Comparison of ENCODE assay signal across 19 cellular contexts in the genomic region with DNA sequence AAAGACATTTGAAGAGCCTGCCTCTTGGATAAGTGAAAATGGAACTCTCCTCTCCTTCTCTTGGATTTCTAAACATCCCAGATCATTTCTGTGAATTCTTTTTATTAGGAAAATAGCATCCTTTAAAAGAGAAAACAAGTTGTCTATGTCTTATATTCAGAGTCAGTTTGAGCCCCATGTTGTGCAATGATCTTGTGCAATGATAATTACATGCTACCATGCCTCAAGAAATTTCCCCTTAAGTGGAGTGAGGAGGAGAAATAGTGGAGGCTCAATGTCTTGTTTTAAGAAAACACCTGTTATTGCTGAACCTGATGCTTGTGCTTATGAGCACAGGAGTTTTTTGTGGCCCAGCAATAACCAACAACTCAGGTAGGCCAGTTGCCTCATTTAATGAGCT.
"Had no signal": no experiment of that assay in that cellular context is flagged by ENCODE, and none has a peak within 500 bp of the region (broad histone marks: within the 10 kb centered on the region; RNA-seq: fewer than 3 reads in every experiment).

No MANE protein-coding gene starts in this region.

- H3K4me3 ChIP-seq: coronary artery, gastroesophageal sphincter, psoas muscle, sigmoid colon, testis had no signal

- H3K27me3 ChIP-seq: gastroesophageal sphincter, sigmoid colon, testis had no signal

- H3K27me3 Mint-ChIP-seq: activated naive CD8-positive, alpha-beta T cell treated with anti-CD3 and anti-CD28 coated beads, Interleukin-2, amount 10 ng/mL, durations not matched to agents 7 days and 5 days had no signal

- DNase-seq: activated CD4-positive, alpha-beta memory T cell treated with anti-CD3 and anti-CD28 coated beads, Interleukin-2, amount 10 ng/mL, durations not matched to agents 7 days and 5 days; activated gamma-delta T cell; activated naive CD8-positive, alpha-beta T cell treated with anti-CD3 and anti-CD28 coated beads, Interleukin-2, amount 10 ng/mL, durations not matched to agents 7 days and 5 days; activated T-cell treated with anti-CD3 and anti-CD28 coated beads, Interleukin-2, amount 50 U/mL, for 48 hours; caudate nucleus; effector CD4-positive, alpha-beta T cell; kidney; left ventricle myocardium superior; mesendoderm; psoas muscle; sigmoid colon; stimulated activated CD4-positive, alpha-beta T cell treated with anti-CD3 and anti-CD28 coated beads, Interleukin-4, amount 100 ng/mL, for 24 hours; T1000; testis had no signal

- H3K4me1 Mint-ChIP-seq: activated CD4-positive, alpha-beta memory T cell treated with anti-CD3 and anti-CD28 coated beads, Interleukin-2, amount 10 ng/mL, durations not matched to agents 7 days and 5 days; activated naive CD8-positive, alpha-beta T cell treated with anti-CD3 and anti-CD28 coated beads, Interleukin-2, amount 10 ng/mL, durations not matched to agents 7 days and 5 days; nephron had no signal

- H3K36me3 ChIP-seq: gastroesophageal sphincter, sigmoid colon had no signal

- H3K27ac Mint-ChIP-seq: activated CD4-positive, alpha-beta memory T cell treated with anti-CD3 and anti-CD28 coated beads, Interleukin-2, amount 10 ng/mL, durations not matched to agents 7 days and 5 days; activated naive CD8-positive, alpha-beta T cell treated with anti-CD3 and anti-CD28 coated beads, Interleukin-2, amount 10 ng/mL, durations not matched to agents 7 days and 5 days; nephron; stimulated activated naive CD8-positive, alpha-beta T cell treated with anti-CD3 and anti-CD28 coated beads, Interleukin-15, Interleukin-2, amounts not matched to agents 100 ng/mL and 50 ng/mL, for 24 hours had no signal

- H3K4me1 ChIP-seq: gastroesophageal sphincter, psoas muscle, sigmoid colon, testis had no signal

- H3K36me3 Mint-ChIP-seq: activated naive CD8-positive, alpha-beta T cell treated with anti-CD3 and anti-CD28 coated beads, Interleukin-2, amount 10 ng/mL, durations not matched to agents 7 days and 5 days had no signal

- ATAC-seq: gastroesophageal sphincter, left ventricle myocardium superior, psoas muscle had no signal

- H3K27ac ChIP-seq: coronary artery, gastroesophageal sphincter, psoas muscle, sigmoid colon, testis, VCaP had no signal

- H3K4me3 Mint-ChIP-seq: activated CD4-positive, alpha-beta memory T cell treated with anti-CD3 and anti-CD28 coated beads, Interleukin-2, amount 10 ng/mL, durations not matched to agents 7 days and 5 days; activated naive CD8-positive, alpha-beta T cell treated with anti-CD3 and anti-CD28 coated beads, Interleukin-2, amount 10 ng/mL, durations not matched to agents 7 days and 5 days; nephron; stimulated activated naive CD8-positive, alpha-beta T cell treated with anti-CD3 and anti-CD28 coated beads, Interleukin-15, Interleukin-2, amounts not matched to agents 100 ng/mL and 50 ng/mL, for 24 hours had no signal

- H3K9me3 ChIP-seq: gastroesophageal sphincter, psoas muscle, sigmoid colon, testis had no signal
